ENCODE assay signal across 8 cellular contexts in genomic region chr18:44887227-44887631, GRCh38.
DNase-seq lines count a peak whose midpoint lies in the region; ATAC-seq and TF ChIP-seq lines count a peak whose summit lies in the region.

No MANE protein-coding gene starts in this region.

- H3K23me2 ChIP-seq in H9 (ENCODE audit: insufficient read length, low read depth, low read length, poor library complexity, severe bottlenecking) = no peaks in the 10 kb centered on the region

- H2BK5ac ChIP-seq in H9 (ENCODE audit: insufficient read length, low read length) = no peak overlapping the region

- no peak overlapping the region for H3K4me3 Mint-ChIP-seq in H9

- no peak overlapping the region for H3K56ac ChIP-seq in H9 (ENCODE audit: insufficient read length, low read depth, low read length)

- H2BK15ac ChIP-seq in H9 (ENCODE audit: low read depth, low read length) = no peak overlapping the region

- no peak for TF ChIP-seq CTCF in H9 (conservative IDR thresholded peaks at IDR 0.05)

- no peak overlapping the region for H3K27ac ChIP-seq in H9 (ENCODE audit: insufficient read length, low read depth, low read length)

- H3K9me3 ChIP-seq in H9 (ENCODE audit: control insufficient read depth, low read depth, low read length) = no peaks in the 10 kb centered on the region

- H3K9me3 Mint-ChIP-seq in H9 = peaks cover 11 to 17% of the 10 kb centered on the region in 2 experiments

- H3K4me1 Mint-ChIP-seq in H9 = peaks cover 5 to 11% of the 10 kb centered on the region in 2 experiments

- no peak overlapping the region for H2AFZ ChIP-seq in H9 (ENCODE audit: low read length)

- H3K4ac ChIP-seq in H9 (ENCODE audit: low read depth, low read length) = no peak overlapping the region

- no peak overlapping the region for H2AK5ac ChIP-seq in H9 (ENCODE audit: insufficient read length, low read length)

- H3K27ac Mint-ChIP-seq in H9 = peak overlapping the region in 1 of 3 experiments; percentile 9; a peak in 1 of 7 replicates

- H2BK12ac ChIP-seq in H9 (ENCODE audit: insufficient read length, low read depth, low read length) = no peak overlapping the region

- H4K91ac ChIP-seq in H9 (ENCODE audit: insufficient read length, low read depth, low read length) = no peak overlapping the region

- no peaks in the 10 kb centered on the region for H3K4me1 ChIP-seq in H9 (ENCODE audit: insufficient read depth, low read length)

- no peaks in the 10 kb centered on the region for H4K20me1 ChIP-seq in H9 (ENCODE audit: control insufficient read depth, insufficient read depth, insufficient read length)

- H3T11ph ChIP-seq in H9 (ENCODE audit: low read length) = no peak overlapping the region

- no peak overlapping the region for H4K8ac ChIP-seq in H9 (replicated peaks; ENCODE audit: insufficient read length, low read depth, low read length)

- no peak overlapping the region for H2BK120ac ChIP-seq in H9 (ENCODE audit: low read depth, low read length, poor library complexity, severe bottlenecking)

- H3K4me2 ChIP-seq in H9 (ENCODE audit: insufficient read depth, insufficient read length, low read length) = no peak overlapping the region

- H3K23ac ChIP-seq in H9 (ENCODE audit: insufficient read length, low read depth, low read length) = no peak overlapping the region

- no peak overlapping the region for H3K9ac ChIP-seq in H9 (ENCODE audit: extremely low read depth, insufficient read length, low read length)

- H3K18ac ChIP-seq in H9 (ENCODE audit: insufficient read length, low read depth, low read length) = no peak overlapping the region

- H4K5ac ChIP-seq in H9 (ENCODE audit: insufficient read length, low read depth, low read length) = no peak overlapping the region

- no peaks in the 10 kb centered on the region for H3K79me2 ChIP-seq in H9 (ENCODE audit: insufficient read depth, low read length)

- no peak overlapping the region for H3K14ac ChIP-seq in H9 (ENCODE audit: insufficient read depth, low read length)

- no peaks in the 10 kb centered on the region for H3K27me3 Mint-ChIP-seq in H9 (ENCODE audit: low read depth)

- peaks cover 6 to 16% (median 9%) of the 10 kb centered on the region in 3 experiments for H3K36me3 Mint-ChIP-seq in H9 (ENCODE audit: insufficient read depth in 1 of 3, low read depth in 3 of 3)

- peak; percentile 16 to 46 for DNase-seq in activated CD4-positive, alpha-beta T cell treated with anti-CD3 and anti-CD28 coated beads for 24 hours (ENCODE audit: low read depth in 2 of 2)
- no peak for DNase-seq in activated CD4-positive, alpha-beta T cell treated with anti-CD3 and anti-CD28 coated beads, Interleukin-2, amount 50 U/mL, for 4 hours
- DNase-seq in RPMI8226 (peak; percentile 10), fibroblast of the conjunctiva (ENCODE audit: low read depth) (peak; percentile 6), H9 (no peak)
- peak; percentile 19 to 49 for DNase-seq in stimulated activated CD4-positive, alpha-beta T cell treated with anti-CD3 and anti-CD28 coated beads, Interleukin-4, amount 100 ng/mL, for 48 hours (ENCODE audit: low read depth in 2 of 2)
- no peak for DNase-seq in effector CD8-positive, alpha-beta T cell (lab: John Stamatoyannopoulos, UW)

- no peak overlapping the region for H2BK20ac ChIP-seq in H9 (ENCODE audit: low read depth, low read length, poor library complexity, severe bottlenecking)

- peak; percentile 82 for ATAC-seq in HG02840 (IDR thresholded peaks at IDR 0.05; ENCODE audit: low FRiP score, unreplicated experiment)

- H3K79me1 ChIP-seq in H9 (ENCODE audit: insufficient read depth, low read depth, low read length, poor library complexity, severe bottlenecking) = no peaks in the 10 kb centered on the region

- no peaks in the 10 kb centered on the region for H3K27me3 ChIP-seq in H9 (ENCODE audit: insufficient read depth, low read length)

Comparison
In these comparisons a context has a peak if more than half of its experiments do, and no peak if none do; other contexts are left out.
1. DNase-seq: peak in activated CD4-positive, alpha-beta T cell treated with anti-CD3 and anti-CD28 coated beads for 24 hours (2 of 2), RPMI8226 (single experiment), fibroblast of the conjunctiva (single experiment) and stimulated activated CD4-positive, alpha-beta T cell treated with anti-CD3 and anti-CD28 coated beads, Interleukin-4, amount 100 ng/mL, for 48 hours (2 of 2); none in activated CD4-positive, alpha-beta T cell treated with anti-CD3 and anti-CD28 coated beads, Interleukin-2, amount 50 U/mL, for 4 hours (0 of 2), H9 (single experiment) and effector CD8-positive, alpha-beta T cell (single experiment).